ENCODE assay signal across 8 cellular contexts in the genomic region with DNA sequence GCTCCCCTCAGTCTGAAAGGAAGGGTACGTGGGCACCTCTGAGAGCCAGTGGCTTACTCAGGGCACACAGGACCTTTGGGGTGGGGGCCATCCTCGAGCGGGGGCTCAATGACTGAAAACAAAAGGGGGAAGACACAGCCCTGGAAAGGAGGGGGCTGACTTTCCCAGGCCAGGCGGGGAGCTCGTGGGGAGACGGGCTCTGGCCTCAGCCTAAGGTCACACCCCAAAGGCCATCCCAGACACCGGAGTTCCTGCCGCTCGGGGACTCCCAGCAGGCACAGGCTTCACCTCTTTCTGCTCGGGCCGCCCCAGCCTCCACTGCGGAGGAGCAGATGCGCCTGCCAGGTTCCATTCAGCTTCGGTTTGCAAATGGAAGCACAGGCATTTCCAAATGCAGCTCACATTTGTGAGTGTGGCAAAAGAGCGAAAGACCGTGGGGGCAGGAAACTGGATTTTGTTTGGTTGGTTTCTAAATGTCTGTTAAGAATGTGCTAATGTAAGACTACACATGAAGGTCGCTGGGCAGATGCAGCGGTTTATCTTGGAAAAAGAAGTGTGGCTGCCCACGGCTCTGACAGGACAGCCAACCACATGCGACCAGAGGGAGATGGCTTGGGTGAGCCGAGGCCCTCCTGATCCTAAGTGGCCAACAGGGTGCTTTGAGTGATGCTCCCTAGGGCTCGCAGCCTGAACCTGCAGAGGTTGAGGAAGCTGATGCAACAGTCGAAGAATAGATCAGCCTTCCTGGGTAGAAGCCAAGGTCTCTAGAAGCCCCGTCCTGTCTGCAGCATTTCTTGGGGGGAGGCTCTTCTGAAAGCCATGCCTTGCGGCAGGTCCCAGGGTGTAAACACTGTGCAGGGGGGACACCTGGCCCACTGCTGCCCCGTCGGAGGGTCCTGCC.
DNase-seq lines count a peak whose midpoint lies in the region; ATAC-seq, FAIRE-seq and TF ChIP-seq lines count a peak whose summit lies in the region.

No MANE protein-coding gene starts in this region.

- no peaks in the 10 kb centered on the region for H3K9me2 ChIP-seq in OCI-LY7 (ENCODE audit: insufficient read depth, low read length)

- DNase-seq in DMS79 (lab: John Stamatoyannopoulos, UW) (peak; percentile 6), OCI-LY7 (ENCODE audit: low spot score) (peak; percentile 73), dorsolateral prefrontal cortex (peak in 5 of 10 donors; percentile 32 to 63 (median 49)), osteoblast (ENCODE audit: insufficient read length, low spot score, missing footprints) (peak; percentile 95), GM12892 (ENCODE audit: insufficient read length) (no peak)

- H2AFZ ChIP-seq in OCI-LY7 (ENCODE audit: low read length) (no peak overlapping the region), osteoblast (ENCODE audit: low read length) (no peak overlapping the region)

- TF ChIP-seq CTCF in OCI-LY7 (conservative IDR thresholded peaks at IDR 0.05; ENCODE audit: low read length) = no peak
- TF ChIP-seq CTCF in dorsolateral prefrontal cortex (IDR thresholded peaks at IDR 0.05 in 54 of 56, conservative IDR thresholded peaks at IDR 0.05 in 2 of 56; ENCODE audit: low read depth in 1 of 56, partially characterized antibody in 56 of 56) = no peak
- no peak for TF ChIP-seq CTCF in osteoblast (IDR thresholded peaks at IDR 0.05; ENCODE audit: extremely low read depth, low read depth, low read length)

- no peaks in the 10 kb centered on the region for H3K9me3 ChIP-seq in OCI-LY7 (ENCODE audit: low read length)
- no peaks in the 10 kb centered on the region for H3K9me3 ChIP-seq in osteoblast (ENCODE audit: low read depth, low read length)

- POLR2A ChIA-PET in OCI-LY7 (lab: Charles Lee) = interaction anchor here (0.7 to 1.2 kb wide), 3 partner anchors 9 to 88 kb away, joined by 3 to 4 read pairs (median 3); no protein-coding TSS in a partner anchor

- CTCF ChIA-PET in OCI-LY7 (lab: Charles Lee; ENCODE audit: unreplicated experiment) = interaction anchor here (1.2 kb wide), 1 partner anchor 9 kb away, joined by 3 read pairs; no protein-coding TSS in a partner anchor

- TF ChIP-seq POLR2A in GM12892 (IDR thresholded peaks at IDR 0.05; ENCODE audit: low read depth, low read length) = no peak

- no peak for ATAC-seq in HG02840 (IDR thresholded peaks at IDR 0.05; ENCODE audit: low FRiP score, unreplicated experiment)
- ATAC-seq in HG02970 (IDR thresholded peaks at IDR 0.05; ENCODE audit: low FRiP score, unreplicated experiment) = no peak
- ATAC-seq in HG02678 (IDR thresholded peaks at IDR 0.05; ENCODE audit: unreplicated experiment) = no peak

- H3K36me3 ChIP-seq in OCI-LY7 (ENCODE audit: insufficient read depth, low read length) (no peaks in the 10 kb centered on the region), osteoblast (ENCODE audit: insufficient read depth, low read length) (no peaks in the 10 kb centered on the region)

- H3K27me3 ChIP-seq in dorsolateral prefrontal cortex = no peaks in the 10 kb centered on the region
- H3K27me3 ChIP-seq in osteoblast (ENCODE audit: insufficient read depth, low read length) = no peaks in the 10 kb centered on the region

- intact Hi-C loops in OCI-LY7 (cut with micrococcal nuclease; ENCODE audit: unreplicated experiment) = no loop called here
- intact Hi-C loops in dorsolateral prefrontal cortex (cut with DNase I) = no loop called here

- H3K79me2 ChIP-seq in OCI-LY7 (ENCODE audit: insufficient read depth, low read depth, low read length) = no peaks in the 10 kb centered on the region
- H3K79me2 ChIP-seq in osteoblast (ENCODE audit: insufficient read depth, low read length) = peaks cover 70% of the 10 kb centered on the region

- no TSS peak for BruUV-seq in OCI-LY7 (replicated peaks; lab: Mats Ljungman, UMichigan)

- H3K4me1 ChIP-seq in OCI-LY7 (ENCODE audit: insufficient read depth, low read length, poor library complexity, severe bottlenecking) = peaks cover 43% of the 10 kb centered on the region
- peaks cover 41% of the 10 kb centered on the region for H3K4me1 ChIP-seq in osteoblast (ENCODE audit: insufficient read depth, low read length)

- FAIRE-seq in GM12892 (lab: Jason Lieb, UNC) = no peak

- H3K4me3 ChIP-seq in OCI-LY7 (ENCODE audit: low read depth, low read length, poor library complexity, severe bottlenecking) (peak overlapping the region; percentile 30), dorsolateral prefrontal cortex (peak overlapping the region in 3 of 59 donors; percentile 1 to 31 (median 20)), osteoblast (ENCODE audit: insufficient read depth, low read length) (peak overlapping the region; percentile 26)

- H3K27ac ChIP-seq in OCI-LY7 (ENCODE audit: low read depth, low read length, poor library complexity, severe bottlenecking) (no peak overlapping the region), dorsolateral prefrontal cortex (peak overlapping the region in 56 of 59 donors; percentile 3 to 85 (median 66)), osteoblast (ENCODE audit: low read depth, low read length) (peak overlapping the region; percentile 76)

- H3K4me2 ChIP-seq in OCI-LY7 (ENCODE audit: low read length) (peak overlapping the region; percentile 61), osteoblast (ENCODE audit: insufficient read depth, low read length) (peak overlapping the region; percentile 51)

- H4K20me1 ChIP-seq in OCI-LY7 (ENCODE audit: insufficient read depth, low read length) = peaks cover 17% of the 10 kb centered on the region
- H4K20me1 ChIP-seq in osteoblast (ENCODE audit: insufficient read depth, low read length) = peaks cover 5% of the 10 kb centered on the region
